ENCODE assay signal across 8 cellular contexts in genomic region chr10:72215611-72216549, GRCh38. TPM values are rescaled to one million over a fixed set of nuclear protein-coding genes. Genes with fewer than 3 reads are reported as not detected.
DNase-seq lines count a peak whose midpoint lies in the region; ATAC-seq and TF ChIP-seq lines count a peak whose summit lies in the region.

ANAPC16 (plus strand) TSS chr10:72216012; CDS start chr10:72223915, 7,903 bp downstream.
ASCC1 (minus strand) TSS chr10:72216276; CDS start chr10:72213298, 2,978 bp downstream.

- ATAC-seq in GM18499 (IDR thresholded peaks at IDR 0.05; ENCODE audit: insufficient read depth, unreplicated experiment) (peak; percentile 44), HG02938 (IDR thresholded peaks at IDR 0.05; ENCODE audit: unreplicated experiment) (peak; percentile 75), left ventricle myocardium superior (peak; percentile 97), upper lobe of right lung (peak; percentile 99)

- intact Hi-C loops in left ventricle myocardium superior (cut with micrococcal nuclease): loop anchor here (10.0 kb wide), 1 partner anchor 119 kb away; no protein-coding TSS in a partner anchor
- intact Hi-C loops in upper lobe of right lung (cut with DNase I): no loop called here

- H3K27me3 Mint-ChIP-seq in progenitor cell of endocrine pancreas: no peaks in the 10 kb centered on the region

- peak within 1 kb of the TSS; percentile 94 for H3K4me3 Mint-ChIP-seq in progenitor cell of endocrine pancreas (ENCODE audit: low read depth)

- DNase-seq in NCI-H187 treated with DMSO at 0.1 percent for 48 hours (lab: John Stamatoyannopoulos, UW): peak; percentile 17
- DNase-seq in T-helper 2 cell: peak; percentile 88 to 97 (median 90)
- peak; percentile 95 for DNase-seq in left ventricle myocardium superior
- DNase-seq in progenitor cell of endocrine pancreas (ENCODE audit: low spot score, unreplicated experiment): peak; percentile 94
- DNase-seq in upper lobe of right lung: peak; percentile 97

- no peaks in the 10 kb centered on the region for H3K9me3 ChIP-seq in upper lobe of right lung

- peaks cover 40% of the 10 kb centered on the region for H3K4me1 ChIP-seq in upper lobe of right lung

- H3K4me1 Mint-ChIP-seq in progenitor cell of endocrine pancreas (ENCODE audit: low read depth): peaks cover 18% of the 10 kb centered on the region

- no peaks in the 10 kb centered on the region for H3K27me3 ChIP-seq in upper lobe of right lung

- peak within 1 kb of the TSS; percentile 100 for H3K27ac ChIP-seq in angular gyrus (ENCODE audit: low read depth, low read length)
- peak within 1 kb of the TSS; percentile 93 for H3K27ac ChIP-seq in upper lobe of right lung

- H3K4me3 ChIP-seq in upper lobe of right lung: peak within 1 kb of the TSS; percentile 86

- H3K9me3 Mint-ChIP-seq in progenitor cell of endocrine pancreas (ENCODE audit: low read depth): no peaks in the 10 kb centered on the region

- TF ChIP-seq CTCF in progenitor cell of endocrine pancreas (IDR thresholded peaks at IDR 0.05; ENCODE audit: unreplicated experiment) (no peak), upper lobe of right lung (IDR thresholded peaks at IDR 0.05) (no peak)

- H3K27ac Mint-ChIP-seq in progenitor cell of endocrine pancreas: peak within 1 kb of the TSS; percentile 97

- peaks cover 4% of the 10 kb centered on the region for H3K36me3 Mint-ChIP-seq in progenitor cell of endocrine pancreas (ENCODE audit: insufficient read depth)

- peaks cover 27% of the 10 kb centered on the region for H3K36me3 ChIP-seq in upper lobe of right lung

RNA-seq across cellular contexts. Expression of gene ANAPC16, which starts in this region (rescaled TPM):
- total RNA-seq in left ventricle myocardium superior: 260 TPM
- 85.3 and 85.9 TPM in 2 replicates for total RNA-seq in progenitor cell of endocrine pancreas
- total RNA-seq in upper lobe of right lung: 118 TPM

RNA-seq across cellular contexts. Expression of gene ASCC1, which starts in this region (rescaled TPM):
- total RNA-seq in left ventricle myocardium superior (34.7 TPM), progenitor cell of endocrine pancreas (40.0 and 42.2 TPM in 2 replicates), upper lobe of right lung (27.4 TPM)

Comparison
In these comparisons a context has a peak if more than half of its experiments do, and no peak if none do; other contexts are left out.
1. Peak in every context shown above with its lines: DNase-seq, ATAC-seq, H3K4me3 ChIP-seq and H3K27ac ChIP-seq.
2. ATAC-seq: peak in every context shown above with its lines; median percentile 99 in upper lobe of right lung; 97 in left ventricle myocardium superior; 75 in HG02938; 44 in GM18499.
3. DNase-seq: peak in every context shown above with its lines; median percentile 97 in upper lobe of right lung; 95 in left ventricle myocardium superior; 94 in progenitor cell of endocrine pancreas; 90 in T-helper 2 cell; 17 in NCI-H187 treated with DMSO at 0.1 percent for 48 hours.